ENCODE assay signal across 19 cellular contexts in genomic region chr18:27793013-27793412, GRCh38.
A peak's percentile ranks its signal among the peaks of the same experiment; 100 is the strongest.
DNase-seq lines count a peak whose midpoint lies in the region; ATAC-seq and TF ChIP-seq lines count a peak whose summit lies in the region.
"Had no signal": no experiment of that assay in that cellular context is flagged by ENCODE, and none has a peak within 500 bp of the region (broad histone marks: within the 10 kb centered on the region; RNA-seq: fewer than 3 reads in every experiment).

No MANE protein-coding gene starts in this region.

- no peak for ATAC-seq in HG03442 (IDR thresholded peaks at IDR 0.05; ENCODE audit: unreplicated experiment)
- ATAC-seq: HepG2, SK-N-SH treated with all-trans-retinoic acid at 6 μM for 48 hours had no signal

- H3K9me3 ChIP-seq in endodermal cell (ENCODE audit: control insufficient read depth, low read length) (no peaks in the 10 kb centered on the region), thyroid gland (no peaks in the 10 kb centered on the region), Caco-2 (no peaks in the 10 kb centered on the region)

- no TSS peak for BruUV-seq in Caco-2 (replicated peaks; lab: Mats Ljungman, UMichigan)

- peaks cover 71% of the 10 kb centered on the region for H3K4me1 Mint-ChIP-seq in endodermal cell
- H3K4me1 Mint-ChIP-seq in Caco-2 (ENCODE audit: low read depth, unreplicated experiment) = peaks cover 7% of the 10 kb centered on the region

- H3K9ac ChIP-seq in endodermal cell (ENCODE audit: extremely low read depth, low read length, poor library complexity, severe bottlenecking) = no peak overlapping the region
- H3K9ac ChIP-seq: KMS-11 had no signal

- peaks cover 27% of the 10 kb centered on the region for H3K4me1 ChIP-seq in endodermal cell (ENCODE audit: control insufficient read depth, insufficient read depth, low read length)
- H3K4me1 ChIP-seq in thyroid gland = no peaks in the 10 kb centered on the region
- no peaks in the 10 kb centered on the region for H3K4me1 ChIP-seq in Caco-2

- H3K36me3 ChIP-seq in endodermal cell (ENCODE audit: control insufficient read depth, insufficient read depth, low read length) = no peaks in the 10 kb centered on the region
- no peaks in the 10 kb centered on the region for H3K36me3 ChIP-seq in thyroid gland
- no peaks in the 10 kb centered on the region for H3K36me3 ChIP-seq in Caco-2 (ENCODE audit: control insufficient read depth, insufficient read depth, low read length)

- no peak for TF ChIP-seq CTCF in endodermal cell (conservative IDR thresholded peaks at IDR 0.05)
- no peak for TF ChIP-seq CTCF in thyroid gland (IDR thresholded peaks at IDR 0.05)
- no peak for TF ChIP-seq CTCF in Caco-2 (IDR thresholded peaks at IDR 0.05; ENCODE audit: insufficient read depth in 1 of 2, low read depth in 1 of 2, low read length in 1 of 2, severe bottlenecking in 1 of 2, unreplicated experiment in 1 of 2)

- H3K4me3 Mint-ChIP-seq in endodermal cell (no peak overlapping the region), Caco-2 (ENCODE audit: unreplicated experiment) (no peak overlapping the region)

- H3K27ac Mint-ChIP-seq in endodermal cell (peak overlapping the region; percentile 5), Caco-2 (ENCODE audit: unreplicated experiment) (no peak overlapping the region)

- H3K36me3 Mint-ChIP-seq in endodermal cell (ENCODE audit: low read depth) = no peaks in the 10 kb centered on the region
- H3K36me3 Mint-ChIP-seq in Caco-2 (ENCODE audit: insufficient read depth, unreplicated experiment) = no peaks in the 10 kb centered on the region

- TF ChIP-seq POLR2A in thyroid gland (IDR thresholded peaks at IDR 0.05) = no peak

- intact Hi-C loops in thyroid gland (cut with DNase I) = no loop called here
- intact Hi-C loops in Caco-2 (cut with micrococcal nuclease; ENCODE audit: unreplicated experiment) = no loop called here

- no peak overlapping the region for H3K27ac ChIP-seq in endodermal cell (ENCODE audit: low read depth, low read length)
- H3K27ac ChIP-seq in thyroid gland = no peak overlapping the region
- H3K27ac ChIP-seq: C4-2B, KMS-11 had no signal

- WGBS in endodermal cell (ENCODE audit: insufficient coverage in 1 of 2, insufficient read length in 1 of 2), 2 experiments = 32 to 72% methylated on average over 2 of the region's 2 CpGs
- 92 to 96% methylated on average over 2 of the region's 2 CpGs for WGBS in thyroid gland, 2 donors

- POLR2A ChIA-PET in Caco-2 (lab: Charles Lee) = no interaction called here

- peak; percentile 38 for DNase-seq in NCI-H748 (lab: John Stamatoyannopoulos, UW; ENCODE audit: unreplicated experiment)
- DNase-seq in NCI-H748 treated with DMSO at 0.1 percent for 48 hours (lab: John Stamatoyannopoulos, UW) = no peak
- DNase-seq in NCI-H146 (lab: John Stamatoyannopoulos, UW) = peak; percentile 69
- DNase-seq in endodermal cell = no peak
- DNase-seq in thyroid gland = no peak
- DNase-seq in Caco-2 = no peak
- no peak for DNase-seq in activated CD4-positive, alpha-beta T cell treated with anti-CD3 and anti-CD28 coated beads, Interleukin-2, amount 50 U/mL, for 1 hour
- DNase-seq: GOT3, NCI-H1105, NCI-H187 treated with DMSO at 0.1 percent for 48 hours, NCI-H69, OCI-M1, SHP77 treated with DMSO at 0.1 percent for 48 hours, T-helper 1 cell had no signal

- CTCF ChIA-PET in Caco-2 (lab: Charles Lee) = no interaction called here

- H3K27me3 Mint-ChIP-seq in endodermal cell (ENCODE audit: insufficient read depth) = no peaks in the 10 kb centered on the region
- H3K27me3 Mint-ChIP-seq in Caco-2 (ENCODE audit: insufficient read depth, unreplicated experiment) = no peaks in the 10 kb centered on the region

- H3K4me3 ChIP-seq in endodermal cell (ENCODE audit: low read length) = peak overlapping the region; percentile 70
- H3K4me3 ChIP-seq in thyroid gland (replicated peaks in 1 of 3) = no peak overlapping the region
- H3K4me3 ChIP-seq in Caco-2 (ENCODE audit: low read depth, low read length) = no peak overlapping the region

- no peaks in the 10 kb centered on the region for H3K9me3 Mint-ChIP-seq in endodermal cell
- H3K9me3 Mint-ChIP-seq in Caco-2 (ENCODE audit: unreplicated experiment) = no peaks in the 10 kb centered on the region

- no peaks in the 10 kb centered on the region for H3K27me3 ChIP-seq in endodermal cell (ENCODE audit: control insufficient read depth, insufficient read depth, low read length, poor library complexity, severe bottlenecking)
- H3K27me3 ChIP-seq in thyroid gland = no peaks in the 10 kb centered on the region
- H3K27me3 ChIP-seq in Caco-2 (replicated peaks; ENCODE audit: control insufficient read depth, insufficient read depth, low read length) = no peaks in the 10 kb centered on the region

Comparison
In these comparisons a context has a peak if more than half of its experiments do, and no peak if none do; other contexts are left out.
1. DNase-seq: peak in NCI-H748 (single experiment) and NCI-H146 (single experiment); none in NCI-H748 treated with DMSO at 0.1 percent for 48 hours (single experiment), endodermal cell (single experiment), thyroid gland (0 of 2), Caco-2 (0 of 2) and activated CD4-positive, alpha-beta T cell treated with anti-CD3 and anti-CD28 coated beads, Interleukin-2, amount 50 U/mL, for 1 hour (single experiment).